8 cellular contexts compared by ENCODE assay signal in the genomic region with DNA sequence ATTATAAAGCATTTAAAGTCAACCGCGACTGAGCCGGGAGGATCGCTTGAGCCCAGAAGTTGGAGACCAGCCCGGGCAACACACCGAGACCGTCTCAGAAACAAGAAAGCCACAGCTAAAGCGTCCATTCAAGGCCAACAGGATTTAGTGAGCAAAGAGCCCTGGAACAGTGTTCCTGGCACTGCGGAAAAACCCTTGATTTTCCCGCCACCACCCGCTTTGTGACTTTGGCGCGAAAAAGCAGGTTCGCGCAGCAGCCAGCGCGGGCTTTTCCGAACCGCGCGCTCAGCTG. TPM values are rescaled to one million over a fixed set of nuclear protein-coding genes. Genes with fewer than 3 reads are reported as not detected.
A peak's percentile ranks its signal among the peaks of the same experiment; 100 is the strongest.
DNase-seq lines count a peak whose midpoint lies in the region; ATAC-seq and TF ChIP-seq lines count a peak whose summit lies in the region.

No MANE protein-coding gene starts in this region.

- H3K27ac Mint-ChIP-seq in glutamatergic neuron (ENCODE audit: unreplicated experiment): peak overlapping the region; percentile 33

- peak overlapping the region; percentile 94 for H3K4me3 Mint-ChIP-seq in glutamatergic neuron (ENCODE audit: unreplicated experiment)

- H3K36me3 Mint-ChIP-seq in glutamatergic neuron (ENCODE audit: unreplicated experiment): no peaks in the 10 kb centered on the region

- H3K4me1 ChIP-seq in skeletal muscle tissue (ENCODE audit: control insufficient read depth in 3 of 3, insufficient read depth in 3 of 3, low read length in 3 of 3): peaks cover 12 to 19% (median 17%) of the 10 kb centered on the region in 3 donors

- no peaks in the 10 kb centered on the region for H3K9me3 ChIP-seq in skeletal muscle tissue (ENCODE audit: control insufficient read depth in 3 of 3, low read length in 3 of 3)

- H3K9me3 Mint-ChIP-seq in glutamatergic neuron (ENCODE audit: unreplicated experiment): peaks cover 10% of the 10 kb centered on the region

- H3K4me3 ChIP-seq in H7 (ENCODE audit: insufficient read depth, low read depth, low read length) (peak overlapping the region; percentile 93), WI38 (ENCODE audit: low read depth, low read length) (peak overlapping the region; percentile 71), skeletal muscle tissue (ENCODE audit: low read length in 3 of 3) (peak overlapping the region; percentile 98 to 99 (median 98))

- H3K36me3 ChIP-seq in H7 (replicated peaks; ENCODE audit: control insufficient read depth, insufficient read depth, low read length) (peaks cover 30% of the 10 kb centered on the region), skeletal muscle tissue (ENCODE audit: control insufficient read depth in 3 of 3, insufficient read depth in 3 of 3, low read length in 3 of 3) (peaks cover 12 to 24% (median 24%) of the 10 kb centered on the region in 3 donors)

- peaks cover 9% of the 10 kb centered on the region for H3K4me1 Mint-ChIP-seq in glutamatergic neuron (ENCODE audit: low read depth, unreplicated experiment)

- peak overlapping the region; percentile 79 for H3K27ac ChIP-seq in skeletal muscle tissue (ENCODE audit: low read depth, low read length)

- no peak for ATAC-seq in GM21515 (IDR thresholded peaks at IDR 0.05; ENCODE audit: unreplicated experiment)
- ATAC-seq in omental fat pad (ENCODE audit: low FRiP score): no peak

- H3K27me3 Mint-ChIP-seq in glutamatergic neuron (ENCODE audit: unreplicated experiment): peaks cover 1% of the 10 kb centered on the region

- H3K9ac ChIP-seq in skeletal muscle tissue (ENCODE audit: low read depth in 1 of 3, low read length in 3 of 3): peak overlapping the region in 2 of 3 donors; percentile 73 to 89

- DNase-seq in H7 (no peak), glutamatergic neuron (no peak), NCI-H748 treated with DMSO at 0.1 percent for 48 hours (lab: John Stamatoyannopoulos, UW) (no peak), HuH-7.5 (ENCODE audit: low spot score) (no peak), omental fat pad (ENCODE audit: low spot score) (no peak)

- TF ChIP-seq CTCF in WI38 (IDR thresholded peaks at IDR 0.05; ENCODE audit: low read depth, low read length): no peak
- TF ChIP-seq CTCF in glutamatergic neuron (IDR thresholded peaks at IDR 0.05; ENCODE audit: partially characterized antibody, unreplicated experiment): no peak
- TF ChIP-seq CTCF in omental fat pad (IDR thresholded peaks at IDR 0.05): no peak

- H3K27me3 ChIP-seq in H7 (ENCODE audit: control insufficient read depth, insufficient read depth, low read length): no peaks in the 10 kb centered on the region
- no peaks in the 10 kb centered on the region for H3K27me3 ChIP-seq in skeletal muscle tissue (ENCODE audit: control insufficient read depth in 3 of 3, insufficient read depth in 3 of 3, low read length in 3 of 3)

RNA-seq across cellular contexts. Expression of a gene that starts 0.7 kb away (rescaled TPM):
- total RNA-seq in H7 (2014; rRNA removed; shearing (Covaris generic)): 294 and 304 TPM in 2 replicates
- total RNA-seq in glutamatergic neuron (ENCODE audit: unreplicated experiment) (43.3 TPM), skeletal muscle tissue (35.5 TPM), omental fat pad (10 to 100 TPM; 26.4 to 38.6 (median 30.9) TPM)

RNA-seq across cellular contexts. Expression of a gene that starts 6.2 kb away (rescaled TPM):
- 119 and 138 TPM in 2 replicates for total RNA-seq in H7 (2014; rRNA removed; shearing (Covaris generic))
- total RNA-seq in glutamatergic neuron (ENCODE audit: unreplicated experiment): 78.2 TPM
- 68.9 TPM for total RNA-seq in skeletal muscle tissue
- 100 to 1,000 TPM in 3 of 4 donors, 10 to 100 TPM in 1; 86.5 to 138 (median 127) TPM for total RNA-seq in omental fat pad

RNA-seq across cellular contexts. Expression of a gene that starts 7.7 kb away (rescaled TPM):
- 25.1 and 27.5 TPM in 2 replicates for total RNA-seq in H7 (2014; rRNA removed; shearing (Covaris generic))
- total RNA-seq in glutamatergic neuron (ENCODE audit: unreplicated experiment): 153 TPM
- 27.1 TPM for total RNA-seq in skeletal muscle tissue
- 10 to 100 TPM; 27.5 to 49.5 (median 35.5) TPM for total RNA-seq in omental fat pad
